ENCODE assay signal across 10 cellular contexts in the genomic region with DNA sequence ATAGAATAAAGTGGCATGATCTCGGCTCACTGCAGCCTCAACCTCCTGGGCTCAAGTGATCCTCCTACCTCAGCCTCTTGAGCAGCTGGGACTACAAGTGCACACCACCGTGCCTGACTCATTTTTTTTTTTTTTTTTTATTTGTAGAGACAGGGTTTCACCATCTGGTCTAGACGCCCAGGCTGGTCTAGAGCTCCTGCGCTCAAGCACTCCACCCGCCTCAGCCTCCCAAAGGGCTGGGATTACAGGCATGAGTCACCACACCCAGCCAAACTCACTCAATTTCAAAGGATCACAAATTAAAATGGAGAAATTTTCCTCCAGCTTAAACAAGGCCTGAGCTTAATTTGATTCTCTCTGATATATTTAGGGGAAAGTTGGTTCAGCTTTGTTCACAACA. TPM values are rescaled to one million over a fixed set of nuclear protein-coding genes. Genes with fewer than 3 reads are reported as not detected.
A peak's percentile ranks its signal among the peaks of the same experiment; 100 is the strongest.
DNase-seq lines count a peak whose midpoint lies in the region; ATAC-seq and TF ChIP-seq lines count a peak whose summit lies in the region.
"Had no signal": no experiment of that assay in that cellular context is flagged by ENCODE, and none has a peak within 500 bp of the region (broad histone marks: within the 10 kb centered on the region; RNA-seq: fewer than 3 reads in every experiment).

No MANE protein-coding gene starts in this region.

- WGBS in right cardiac atrium: 77% methylated on average over 5 of the region's 5 CpGs

- TF ChIP-seq POLR2A in GM18505 (IDR thresholded peaks at IDR 0.05; ENCODE audit: borderline replicate concordance, extremely low read depth, insufficient read depth, insufficient read length): no peak

- H3K27me3 ChIP-seq in WERI-Rb-1 (ENCODE audit: insufficient read depth, low read depth, severe bottlenecking) (no peaks in the 10 kb centered on the region), right cardiac atrium (ENCODE audit: control insufficient read depth, insufficient read depth) (no peaks in the 10 kb centered on the region)

- ATAC-seq in right cardiac atrium (peak; percentile 40 to 75), GM18505 (IDR thresholded peaks at IDR 0.05; ENCODE audit: unreplicated experiment) (no peak), GM19397 (IDR thresholded peaks at IDR 0.05; ENCODE audit: unreplicated experiment) (no peak)

- intact Hi-C loops in right cardiac atrium (cut with DNase I): no loop called here

- H3K27ac ChIP-seq in WERI-Rb-1 (no peak overlapping the region), right cardiac atrium (ENCODE audit: low read length) (no peak overlapping the region)

- peak; percentile 67 for DNase-seq in AG09309 (ENCODE audit: low read depth)
- DNase-seq in HT-29 (ENCODE audit: low spot score): peak; percentile 40
- DNase-seq in WERI-Rb-1: peak; percentile 26
- peak; percentile 65 to 80 (median 72) for DNase-seq in right cardiac atrium
- no peak for DNase-seq in NCI-H1930 (lab: John Stamatoyannopoulos, UW)
- no peak for DNase-seq in NCI-H510A treated with DMSO at 0.1 percent for 48 hours (lab: John Stamatoyannopoulos, UW)
- DNase-seq: GF-D8 had no signal

- no peak for TF ChIP-seq CTCF in AG09309 (IDR thresholded peaks at IDR 0.05; ENCODE audit: control insufficient read depth, insufficient read depth, low read depth, low read length, missing control alignments)
- no peak for TF ChIP-seq CTCF in WERI-Rb-1 (IDR thresholded peaks at IDR 0.05; ENCODE audit: low read depth, low read length)

- peaks cover 85% of the 10 kb centered on the region for H3K36me3 ChIP-seq in WERI-Rb-1

- no peaks in the 10 kb centered on the region for H3K9me3 ChIP-seq in WERI-Rb-1 (ENCODE audit: severe bottlenecking)
- H3K9me3 ChIP-seq in right cardiac atrium (ENCODE audit: control insufficient read depth, low read length): no peaks in the 10 kb centered on the region
- H3K9me3 ChIP-seq: HAP-1 had no signal

- no peaks in the 10 kb centered on the region for H3K4me1 ChIP-seq in right cardiac atrium (ENCODE audit: control insufficient read depth, insufficient read depth, low read length)
- H3K4me1 ChIP-seq: HAP-1 had no signal

- H3K4me3 ChIP-seq in AG09309 (ENCODE audit: control insufficient read depth, low read depth, low read length): no peak overlapping the region
- no peak overlapping the region for H3K4me3 ChIP-seq in WERI-Rb-1 (ENCODE audit: low read depth, low read length)
- no peak overlapping the region for H3K4me3 ChIP-seq in right cardiac atrium (ENCODE audit: low read length)
- H3K4me3 ChIP-seq: HAP-1 had no signal

RNA-seq across cellular contexts. Expression of a gene that starts 27.3 kb away (rescaled TPM):
- 96.2 and 97.9 TPM in 2 replicates for total RNA-seq in HT-29 (2014; rRNA removed; shearing (Covaris generic))
- 1 to 10 TPM in 3 of 4 donors, under 1 TPM in 1; 0.96 to 4.7 (median 2.1) TPM for total RNA-seq in right cardiac atrium
- polyA plus RNA-seq in right cardiac atrium: 6.9 TPM

RNA-seq across cellular contexts. Expression of a gene that starts 30.6 kb away (rescaled TPM):
- total RNA-seq in HT-29 (2014; rRNA removed; shearing (Covaris generic)): 215 and 238 TPM in 2 replicates
- total RNA-seq in right cardiac atrium: 10 to 100 TPM; 86.2 to 91.6 (median 88.1) TPM
- polyA plus RNA-seq in right cardiac atrium: 92.2 TPM

RNA-seq across cellular contexts. Expression of a gene that starts 31.2 kb away (rescaled TPM):
- 39.9 and 41.2 TPM in 2 replicates for total RNA-seq in HT-29 (2014; rRNA removed; shearing (Covaris generic))
- 10 to 100 TPM; 13.7 to 18.8 (median 17.0) TPM for total RNA-seq in right cardiac atrium
- 10.7 TPM for polyA plus RNA-seq in right cardiac atrium

Comparison
In these comparisons a context has a peak if more than half of its experiments do, and no peak if none do; other contexts are left out.
1. DNase-seq: peak in AG09309 (single experiment), HT-29 (single experiment), WERI-Rb-1 (single experiment) and right cardiac atrium (3 of 3); none in NCI-H1930 (0 of 2) and NCI-H510A treated with DMSO at 0.1 percent for 48 hours (single experiment).
2. ATAC-seq: peak in right cardiac atrium (2 of 2); none in GM18505 (single experiment) and GM19397 (single experiment).
3. RNA of a gene that starts 27.3 kb away (total RNA-seq): 96.2 to 97.9 TPM in HT-29; 0.96 to 4.7 TPM in right cardiac atrium; every median in the first group is over 10 times any median in the second.